1 cellular context compared by ENCODE assay signal in genomic region chrX:64206556-64207162, GRCh38.
TF ChIP-seq lines count a peak whose summit lies in the region.

No MANE protein-coding gene starts in this region.

TF ChIP-seq in SK-N-SH treated with all-trans-retinoic acid at 6 μM for 48 hours, 23 proteins besides CTCF, POLR2A, EP300 and RAD21 (continued from another document):
- TF ChIP-seq, protein P1, sequence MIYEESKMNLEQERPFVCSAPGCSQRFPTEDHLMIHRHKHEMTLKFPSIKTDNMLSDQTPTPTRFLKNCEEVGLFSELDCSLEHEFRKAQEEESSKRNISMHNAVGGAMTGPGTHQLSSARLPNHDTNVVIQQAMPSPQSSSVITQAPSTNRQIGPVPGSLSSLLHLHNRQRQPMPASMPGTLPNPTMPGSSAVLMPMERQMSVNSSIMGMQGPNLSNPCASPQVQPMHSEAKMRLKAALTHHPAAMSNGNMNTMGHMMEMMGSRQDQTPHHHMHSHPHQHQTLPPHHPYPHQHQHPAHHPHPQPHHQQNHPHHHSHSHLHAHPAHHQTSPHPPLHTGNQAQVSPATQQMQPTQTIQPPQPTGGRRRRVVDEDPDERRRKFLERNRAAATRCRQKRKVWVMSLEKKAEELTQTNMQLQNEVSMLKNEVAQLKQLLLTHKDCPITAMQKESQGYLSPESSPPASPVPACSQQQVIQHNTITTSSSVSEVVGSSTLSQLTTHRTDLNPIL (CRISPR knock-in tag; IDR thresholded peaks at IDR 0.05; ENCODE audit: low read depth) = no peak
- no peak for TF ChIP-seq ZNF565 (CRISPR knock-in tag; conservative IDR thresholded peaks at IDR 0.05; ENCODE audit: low read depth)
TF ChIP-seq in SK-N-SH treated with all-trans-retinoic acid at 6 μM for 48 hours: peak in this region for 0.
